8 cellular contexts compared by ENCODE assay signal in the genomic region with DNA sequence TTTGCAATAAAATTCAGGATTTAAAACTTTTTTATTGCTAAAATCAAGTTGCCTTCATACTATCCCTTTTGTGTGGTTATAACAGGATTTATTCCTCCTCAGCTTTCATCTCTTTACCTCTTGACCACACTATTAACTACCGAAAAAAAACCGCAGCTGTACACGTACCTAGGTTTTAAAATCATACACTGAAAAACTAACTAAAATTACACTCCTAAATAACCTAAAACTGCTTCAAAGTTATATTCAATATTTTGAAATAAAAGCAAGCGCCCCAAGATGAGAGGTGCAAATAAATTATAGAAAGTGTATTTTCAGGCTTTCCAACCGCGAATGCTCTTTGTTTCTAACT. TPM values are rescaled to one million over a fixed set of nuclear protein-coding genes. Genes with fewer than 3 reads are reported as not detected.
DNase-seq lines count a peak whose midpoint lies in the region; ATAC-seq, FAIRE-seq and TF ChIP-seq lines count a peak whose summit lies in the region.

No MANE protein-coding gene starts in this region.

- CTCF ChIA-PET in activated CD8-positive, alpha-beta memory T cell treated with anti-CD3 and anti-CD28 coated beads, Interleukin-2, amount 10 ng/mL, durations not matched to agents 7 days and 5 days (lab: Charles Lee) = interaction anchor here (0.7 to 7.2 kb wide), 32 partner anchors 11 to 742 kb away, joined by 3 to 93 read pairs (median 4); partner anchors contain the start of genes PRR18 and SFT2D1

- intact Hi-C loops in kidney (cut with DNase I) (no loop called here), thyroid gland (cut with DNase I) (loop anchor here (10.0 kb wide), 1 partner anchor 47 kb away; no protein-coding TSS in a partner anchor)

- peak overlapping the region; percentile 43 to 99 for H3K9ac ChIP-seq in kidney (ENCODE audit: low read length in 2 of 2)

- 27% methylated on average over 6 of the region's 6 CpGs for WGBS in thyroid gland, 2 donors

- no peak for FAIRE-seq in kidney (lab: Jason Lieb, UNC)

- in situ Hi-C loops in G401 (cut with HindIII; ENCODE audit: low sequenced_read_pairs) = no loop called here

- peaks cover 2 to 6% of the 10 kb centered on the region in 2 donors for H3K4me1 ChIP-seq in kidney (ENCODE audit: control insufficient read depth in 1 of 2, insufficient read depth in 1 of 2, low read depth in 1 of 2, low read length in 2 of 2)
- peaks cover 21 to 25% of the 10 kb centered on the region in 2 donors for H3K4me1 ChIP-seq in thyroid gland

- H3K36me3 ChIP-seq in kidney (ENCODE audit: control insufficient read depth in 1 of 2, insufficient read depth in 2 of 2, low read length in 2 of 2) = no peaks in the 10 kb centered on the region
- no peaks in the 10 kb centered on the region for H3K36me3 ChIP-seq in thyroid gland

- H3K4me1 Mint-ChIP-seq in activated CD8-positive, alpha-beta memory T cell treated with anti-CD3 and anti-CD28 coated beads, Interleukin-2, amount 10 ng/mL, durations not matched to agents 7 days and 5 days = peaks cover 15% of the 10 kb centered on the region
- peaks cover 6% of the 10 kb centered on the region for H3K4me1 Mint-ChIP-seq in activated T-helper 17 cell treated with anti-CD3 and anti-CD28 coated beads, Interleukin-2, amount 50 U/mL, for 72 hours

- TF ChIP-seq CTCF in kidney (IDR thresholded peaks at IDR 0.05; ENCODE audit: borderline replicate concordance, extremely low read depth, insufficient read depth) (no peak), thyroid gland (IDR thresholded peaks at IDR 0.05) (no peak)

- H3K27ac ChIP-seq in kidney (ENCODE audit: low read depth in 2 of 2, low read length in 2 of 2) (peak overlapping the region; percentile 57 to 96), thyroid gland (peak overlapping the region; percentile 73 to 97 (median 94))

- H3K36me3 Mint-ChIP-seq in activated CD8-positive, alpha-beta memory T cell treated with anti-CD3 and anti-CD28 coated beads, Interleukin-2, amount 10 ng/mL, durations not matched to agents 7 days and 5 days = no peaks in the 10 kb centered on the region
- no peaks in the 10 kb centered on the region for H3K36me3 Mint-ChIP-seq in activated T-helper 17 cell treated with anti-CD3 and anti-CD28 coated beads, Interleukin-2, amount 50 U/mL, for 72 hours (ENCODE audit: low read depth)

- H3K4me3 Mint-ChIP-seq in activated CD8-positive, alpha-beta memory T cell treated with anti-CD3 and anti-CD28 coated beads, Interleukin-2, amount 10 ng/mL, durations not matched to agents 7 days and 5 days = peak overlapping the region; percentile 87
- peak overlapping the region; percentile 90 for H3K4me3 Mint-ChIP-seq in activated T-helper 17 cell treated with anti-CD3 and anti-CD28 coated beads, Interleukin-2, amount 50 U/mL, for 72 hours

- ATAC-seq in activated CD8-positive, alpha-beta memory T cell treated with anti-CD3 and anti-CD28 coated beads, Interleukin-2, amount 10 ng/mL, durations not matched to agents 7 days and 5 days = no peak
- ATAC-seq in activated T-helper 17 cell treated with anti-CD3 and anti-CD28 coated beads, Interleukin-2, amount 50 U/mL, for 72 hours (replicated peaks) = no peak
- no peak for ATAC-seq in activated CD4-positive, CD25-positive, alpha-beta regulatory T cell treated with anti-CD3 and anti-CD28 coated beads, Interleukin-2, amount 50 U/mL, for 24 hours
- ATAC-seq in GM21367 (IDR thresholded peaks at IDR 0.05; ENCODE audit: unreplicated experiment) = no peak

- no peaks in the 10 kb centered on the region for H3K27me3 ChIP-seq in thyroid gland

- peak overlapping the region; percentile 83 for H3K27ac Mint-ChIP-seq in activated CD8-positive, alpha-beta memory T cell treated with anti-CD3 and anti-CD28 coated beads, Interleukin-2, amount 10 ng/mL, durations not matched to agents 7 days and 5 days
- H3K27ac Mint-ChIP-seq in activated T-helper 17 cell treated with anti-CD3 and anti-CD28 coated beads, Interleukin-2, amount 50 U/mL, for 72 hours = peak overlapping the region; percentile 84

- no peak for TF ChIP-seq POLR2A in thyroid gland (IDR thresholded peaks at IDR 0.05)

- H3K4me3 ChIP-seq in kidney (ENCODE audit: low read length in 2 of 2) = peak overlapping the region; percentile 74 to 89
- H3K4me3 ChIP-seq in thyroid gland (replicated peaks in 1 of 3) = peak overlapping the region in 2 of 3 donors; percentile 80 to 94

- H3K9me3 Mint-ChIP-seq in activated CD8-positive, alpha-beta memory T cell treated with anti-CD3 and anti-CD28 coated beads, Interleukin-2, amount 10 ng/mL, durations not matched to agents 7 days and 5 days (ENCODE audit: low read depth) = no peaks in the 10 kb centered on the region
- no peaks in the 10 kb centered on the region for H3K9me3 Mint-ChIP-seq in activated T-helper 17 cell treated with anti-CD3 and anti-CD28 coated beads, Interleukin-2, amount 50 U/mL, for 72 hours

- H3K27me3 Mint-ChIP-seq in activated CD8-positive, alpha-beta memory T cell treated with anti-CD3 and anti-CD28 coated beads, Interleukin-2, amount 10 ng/mL, durations not matched to agents 7 days and 5 days = no peaks in the 10 kb centered on the region
- no peaks in the 10 kb centered on the region for H3K27me3 Mint-ChIP-seq in activated T-helper 17 cell treated with anti-CD3 and anti-CD28 coated beads, Interleukin-2, amount 50 U/mL, for 72 hours

- H3K9me3 ChIP-seq in kidney (ENCODE audit: control insufficient read depth in 1 of 2, low read length in 2 of 2) = no peaks in the 10 kb centered on the region
- H3K9me3 ChIP-seq in thyroid gland = no peaks in the 10 kb centered on the region

- DNase-seq in activated CD8-positive, alpha-beta memory T cell treated with anti-CD3 and anti-CD28 coated beads, Interleukin-2, amount 10 ng/mL, durations not matched to agents 7 days and 5 days = no peak
- no peak for DNase-seq in activated CD8-positive, alpha-beta memory T cell treated with anti-CD3 and anti-CD28 coated beads, Interleukin-2, amount 50 U/mL, for 48 hours
- DNase-seq in kidney (no peak), thyroid gland (no peak), G401 (ENCODE audit: low spot score) (no peak)

RNA-seq across cellular contexts. Expression of gene MPC1, which starts 1.4 kb away (rescaled TPM):
- total RNA-seq in activated CD8-positive, alpha-beta memory T cell treated with anti-CD3 and anti-CD28 coated beads, Interleukin-2, amount 10 ng/mL, durations not matched to agents 7 days and 5 days = 10 to 100 TPM; 29.4 to 37.4 TPM
- 10 to 100 TPM in 1 of 2 donors, 1 to 10 TPM in 1; 6.5 to 15.9 TPM for total RNA-seq in activated T-helper 17 cell treated with anti-CD3 and anti-CD28 coated beads, Interleukin-2, amount 50 U/mL, for 72 hours
- total RNA-seq in kidney = 74.1 TPM
- 313 TPM for polyA plus RNA-seq in kidney (ENCODE audit: insufficient read depth, low read depth, low replicate concordance)
- total RNA-seq in thyroid gland = 100 to 1,000 TPM in 2 of 4 donors, 10 to 100 TPM in 2; 69.1 to 128 (median 103) TPM
- 28.7 and 37.0 TPM in 2 replicates for total RNA-seq in G401 (2014; rRNA removed; shearing (Covaris generic))

RNA-seq across cellular contexts. Expression of gene SFT2D1, which starts 39.0 kb away (rescaled TPM):
- total RNA-seq in activated CD8-positive, alpha-beta memory T cell treated with anti-CD3 and anti-CD28 coated beads, Interleukin-2, amount 10 ng/mL, durations not matched to agents 7 days and 5 days = 10 to 100 TPM; 35.6 to 40.0 TPM
- 10 to 100 TPM; 40.1 to 43.8 TPM for total RNA-seq in activated T-helper 17 cell treated with anti-CD3 and anti-CD28 coated beads, Interleukin-2, amount 50 U/mL, for 72 hours
- total RNA-seq in kidney (48.3 TPM), thyroid gland (10 to 100 TPM; 36.8 to 53.5 (median 48.4) TPM)
- polyA plus RNA-seq in kidney (ENCODE audit: insufficient read depth, low read depth, low replicate concordance) = 73.2 TPM
- total RNA-seq in G401 (2014; rRNA removed; shearing (Covaris generic)) = 28.1 and 32.6 TPM in 2 replicates
